Comparison of ENCODE assay signal across 24 cellular contexts in genomic region chr1:20071416-20071815, GRCh38. TPM values are rescaled to one million over a fixed set of nuclear protein-coding genes. Genes with fewer than 3 reads are reported as not detected.
A peak's percentile ranks its signal among the peaks of the same experiment; 100 is the strongest.
DNase-seq lines count a peak whose midpoint lies in the region; ATAC-seq and TF ChIP-seq lines count a peak whose summit lies in the region.
"Had no signal": no experiment of that assay in that cellular context is flagged by ENCODE, and none has a peak within 500 bp of the region (broad histone marks: within the 10 kb centered on the region; RNA-seq: fewer than 3 reads in every experiment).

No MANE protein-coding gene starts in this region.

- H3K4ac ChIP-seq in mesenchymal stem cell (ENCODE audit: low read depth in 1 of 2, low read length in 2 of 2) = no peak overlapping the region

- intact Hi-C loops in esophagus muscularis mucosa (cut with DNase I) (no loop called here), sigmoid colon (cut with DNase I) (loop anchor here (10.0 kb wide), 1 partner anchor 413 kb away; the partner anchor contains the start of gene CAMK2N1)
- intact Hi-C loops in activated CD4-positive, alpha-beta T cell treated with anti-CD3 and anti-CD28 coated beads, Interleukin-2, amount 10 ng/mL, durations not matched to agents 24 days and 14 days (cut with micrococcal nuclease) = no loop called here

- H3K27ac Mint-ChIP-seq in activated CD4-positive, alpha-beta T cell treated with anti-CD3 and anti-CD28 coated beads, Interleukin-2, amount 10 ng/mL, durations not matched to agents 24 days and 14 days = no peak overlapping the region
- H3K27ac Mint-ChIP-seq: HFFc6 had no signal

- H3K23ac ChIP-seq in mesenchymal stem cell (ENCODE audit: low read length in 2 of 2) = no peak overlapping the region

- no peak overlapping the region for H3K4me3 Mint-ChIP-seq in activated CD4-positive, alpha-beta T cell treated with anti-CD3 and anti-CD28 coated beads, Interleukin-2, amount 10 ng/mL, durations not matched to agents 24 days and 14 days
- H3K4me3 Mint-ChIP-seq: CD4-positive, alpha-beta memory T cell; H9; HFFc6 had no signal

- H2BK5ac ChIP-seq in mesenchymal stem cell (ENCODE audit: low read depth, low read length, poor library complexity, severe bottlenecking) = no peak overlapping the region

- no peaks in the 10 kb centered on the region for H3K36me3 Mint-ChIP-seq in activated CD4-positive, alpha-beta T cell treated with anti-CD3 and anti-CD28 coated beads, Interleukin-2, amount 10 ng/mL, durations not matched to agents 24 days and 14 days (ENCODE audit: low read depth)
- H3K36me3 Mint-ChIP-seq: CD4-positive, alpha-beta memory T cell had no signal

- H4K91ac ChIP-seq in mesenchymal stem cell (ENCODE audit: low read length) = no peak overlapping the region

- no peak overlapping the region for H3K4me2 ChIP-seq in mesenchymal stem cell (ENCODE audit: low read length, poor library complexity, severe bottlenecking)

- no peak for ATAC-seq in gastroesophageal sphincter

- no peak overlapping the region for H2AFZ ChIP-seq in mesenchymal stem cell (ENCODE audit: low read depth, low read length)
- H2AFZ ChIP-seq: GM23248 had no signal

- DNase-seq in esophagus muscularis mucosa (ENCODE audit: extremely low spot score) (peak; percentile 57), mesenchymal stem cell (no peak), sigmoid colon (peak; percentile 64)
- DNase-seq in activated CD4-positive, alpha-beta T cell treated with anti-CD3 and anti-CD28 coated beads, Interleukin-2, amount 10 ng/mL, durations not matched to agents 24 days and 14 days = no peak
- DNase-seq in effector memory CD4-positive, alpha-beta T cell = no peak
- DNase-seq in activated naive CD4-positive, alpha-beta T cell treated with anti-CD3 and anti-CD28 coated beads, Interleukin-2, amount 50 U/mL, for 16 hours = no peak
- DNase-seq: ACHN; Caco-2; CD4-positive, alpha-beta memory T cell; GM23248; H9; HFFc6; Karpas-422; MV-4-11; NCI-H1105 treated with DMSO at 0.1 percent for 48 hours; NCI-H2081 treated with DMSO at 0.1 percent for 48 hours; NCI-H2171 treated with DMSO at 0.1 percent for 48 hours; NCI-H446; NCI-H526; OCI-M1 had no signal

- no peaks in the 10 kb centered on the region for H3K27me3 ChIP-seq in esophagus muscularis mucosa
- no peaks in the 10 kb centered on the region for H3K27me3 ChIP-seq in gastroesophageal sphincter
- H3K27me3 ChIP-seq in mesenchymal stem cell (ENCODE audit: control insufficient read depth in 1 of 2, insufficient read depth in 1 of 2, low read length in 2 of 2) = no peaks in the 10 kb centered on the region
- H3K27me3 ChIP-seq in sigmoid colon = no peaks in the 10 kb centered on the region
- no peaks in the 10 kb centered on the region for H3K27me3 ChIP-seq in effector memory CD4-positive, alpha-beta T cell (replicated peaks; ENCODE audit: control insufficient read depth, insufficient read depth, low read length, poor library complexity, severe bottlenecking)
- H3K27me3 ChIP-seq: BLaER1 had no signal

- H3K36me3 ChIP-seq in esophagus muscularis mucosa (peaks cover 0 to 13% (median 0%) of the 10 kb centered on the region in 4 donors), gastroesophageal sphincter (no peaks in the 10 kb centered on the region), mesenchymal stem cell (ENCODE audit: control insufficient read depth in 1 of 2, insufficient read depth in 2 of 2, low read depth in 1 of 2, low read length in 2 of 2) (peaks cover 0 to under 1% of the 10 kb centered on the region in 2 experiments), sigmoid colon (no peaks in the 10 kb centered on the region)
- H3K36me3 ChIP-seq in effector memory CD4-positive, alpha-beta T cell (ENCODE audit: control insufficient read depth, insufficient read depth, low read length) = no peaks in the 10 kb centered on the region
- H3K36me3 ChIP-seq: BLaER1 had no signal

- TF ChIP-seq POLR2A in esophagus muscularis mucosa (IDR thresholded peaks at IDR 0.05; ENCODE audit: low read depth) (no peak), gastroesophageal sphincter (IDR thresholded peaks at IDR 0.05) (no peak), sigmoid colon (IDR thresholded peaks at IDR 0.05) (no peak)

- H3K27ac ChIP-seq in esophagus muscularis mucosa (replicated peaks in 1 of 4) (peak overlapping the region; percentile 75 to 87 (median 84)), gastroesophageal sphincter (peak overlapping the region; percentile 77 to 94 (median 84)), mesenchymal stem cell (ENCODE audit: low read length, poor library complexity, severe bottlenecking) (no peak overlapping the region), sigmoid colon (peak overlapping the region; percentile 84 to 90 (median 85))
- H3K27ac ChIP-seq in effector memory CD4-positive, alpha-beta T cell (ENCODE audit: insufficient read depth, low read length, poor library complexity, severe bottlenecking) = no peak overlapping the region
- H3K27ac ChIP-seq: BLaER1, GM23248 had no signal

- H3K4me1 Mint-ChIP-seq in activated CD4-positive, alpha-beta T cell treated with anti-CD3 and anti-CD28 coated beads, Interleukin-2, amount 10 ng/mL, durations not matched to agents 24 days and 14 days = no peaks in the 10 kb centered on the region
- H3K4me1 Mint-ChIP-seq: CD4-positive, alpha-beta memory T cell had no signal

- no peak overlapping the region for H2BK12ac ChIP-seq in mesenchymal stem cell (ENCODE audit: low read length in 2 of 2)

- no peak overlapping the region for H2AK5ac ChIP-seq in mesenchymal stem cell (ENCODE audit: low read length, severe bottlenecking)

- no peak for TF ChIP-seq EP300 in esophagus muscularis mucosa (IDR thresholded peaks at IDR 0.05)
- no peak for TF ChIP-seq EP300 in gastroesophageal sphincter (IDR thresholded peaks at IDR 0.05)
- TF ChIP-seq EP300 in sigmoid colon (IDR thresholded peaks at IDR 0.05) = no peak

- H2BK15ac ChIP-seq in mesenchymal stem cell (ENCODE audit: low read depth, poor library complexity, severe bottlenecking) = no peak overlapping the region

- no peak overlapping the region for H3K14ac ChIP-seq in mesenchymal stem cell (ENCODE audit: low read length in 2 of 2)

- H3K79me1 ChIP-seq in mesenchymal stem cell (replicated peaks; ENCODE audit: low read length, poor library complexity, severe bottlenecking) = no peaks in the 10 kb centered on the region

- peak overlapping the region; percentile 46 to 56 (median 52) for H3K4me3 ChIP-seq in esophagus muscularis mucosa
- H3K4me3 ChIP-seq in gastroesophageal sphincter = peak overlapping the region; percentile 54 to 72
- peak overlapping the region in 1 of 2 experiments; percentile 78 for H3K4me3 ChIP-seq in mesenchymal stem cell (ENCODE audit: insufficient read depth in 1 of 2, low read depth in 1 of 2, low read length in 2 of 2)
- peak overlapping the region in 3 of 4 donors; percentile 44 to 50 (median 47) for H3K4me3 ChIP-seq in sigmoid colon
- no peak overlapping the region for H3K4me3 ChIP-seq in effector memory CD4-positive, alpha-beta T cell (ENCODE audit: insufficient read depth, low read depth, low read length, poor library complexity, severe bottlenecking)
- H3K4me3 ChIP-seq: BLaER1, GM23248 had no signal

- peaks cover 7% of the 10 kb centered on the region for H3K27me3 Mint-ChIP-seq in activated CD4-positive, alpha-beta T cell treated with anti-CD3 and anti-CD28 coated beads, Interleukin-2, amount 10 ng/mL, durations not matched to agents 24 days and 14 days

- H2BK120ac ChIP-seq in mesenchymal stem cell (ENCODE audit: low read depth, low read length) = no peak overlapping the region

- H3K9me3 ChIP-seq in esophagus muscularis mucosa (no peaks in the 10 kb centered on the region), gastroesophageal sphincter (no peaks in the 10 kb centered on the region), mesenchymal stem cell (ENCODE audit: control insufficient read depth, low read length) (no peaks in the 10 kb centered on the region), sigmoid colon (no peaks in the 10 kb centered on the region)
- H3K9me3 ChIP-seq in effector memory CD4-positive, alpha-beta T cell (ENCODE audit: control insufficient read depth, low read length) = no peaks in the 10 kb centered on the region
- H3K9me3 ChIP-seq: BLaER1, Caco-2 had no signal

- WGBS in esophagus muscularis mucosa = 76% methylated on average over 6 of the region's 6 CpGs
- whole genome bisulfite sequencing in gastroesophageal sphincter (ENCODE audit: low coverage in 1 of 2), 2 donors = 96 to 100% methylated on average over 1 to 4 of the region's 6 CpGs
- 86% methylated on average over 6 of the region's 6 CpGs for WGBS in mesenchymal stem cell
- 90% methylated on average over 6 of the region's 6 CpGs for WGBS in sigmoid colon, 2 donors

- peaks cover 42 to 61% (median 49%) of the 10 kb centered on the region in 4 donors for H3K4me1 ChIP-seq in esophagus muscularis mucosa
- peaks cover 3 to 73% (median 6%) of the 10 kb centered on the region in 3 donors for H3K4me1 ChIP-seq in gastroesophageal sphincter
- no peaks in the 10 kb centered on the region for H3K4me1 ChIP-seq in mesenchymal stem cell (ENCODE audit: control insufficient read depth, insufficient read depth, low read depth, low read length)
- H3K4me1 ChIP-seq in sigmoid colon = peaks cover 0 to 42% (median 38%) of the 10 kb centered on the region in 4 donors
- no peaks in the 10 kb centered on the region for H3K4me1 ChIP-seq in effector memory CD4-positive, alpha-beta T cell (ENCODE audit: control insufficient read depth, insufficient read depth, low read length, poor library complexity, severe bottlenecking)
- H3K4me1 ChIP-seq: Caco-2 had no signal

- no peaks in the 10 kb centered on the region for H3K9me3 Mint-ChIP-seq in activated CD4-positive, alpha-beta T cell treated with anti-CD3 and anti-CD28 coated beads, Interleukin-2, amount 10 ng/mL, durations not matched to agents 24 days and 14 days
- H3K9me3 Mint-ChIP-seq: CD4-positive, alpha-beta memory T cell; H9; HFFc6 had no signal

- H3K18ac ChIP-seq in mesenchymal stem cell (ENCODE audit: low read depth in 1 of 2, low read length in 2 of 2) = no peak overlapping the region

- no peak overlapping the region for H4K8ac ChIP-seq in mesenchymal stem cell (ENCODE audit: low read length)

- peak overlapping the region; percentile 78 for H3K9ac ChIP-seq in mesenchymal stem cell (ENCODE audit: low read length)
- H3K9ac ChIP-seq: BLaER1, GM23248 had no signal

- TF ChIP-seq CTCF in esophagus muscularis mucosa (IDR thresholded peaks at IDR 0.05) (no peak), gastroesophageal sphincter (IDR thresholded peaks at IDR 0.05) (no peak), sigmoid colon (IDR thresholded peaks at IDR 0.05) (no peak)

RNA-seq across cellular contexts. Expression of gene PLA2G5, which starts 1.4 kb away (rescaled TPM):
- total RNA-seq in esophagus muscularis mucosa (10 to 100 TPM; 17.7 to 46.2 (median 28.4) TPM), gastroesophageal sphincter (10 to 100 TPM in 3 of 4 donors, 1 to 10 TPM in 1; 8.8 to 47.1 (median 23.4) TPM), sigmoid colon (10 to 100 TPM; 18.6 to 45.4 (median 30.5) TPM)
- not detected for polyA plus RNA-seq in mesenchymal stem cell (2013, experiment 1 of 2)
- polyA plus RNA-seq in mesenchymal stem cell (2013, experiment 2 of 2) = not detected
- 1 to 10 TPM in 2 of 3 donors, under 1 TPM in 1; 0.69 to 5.4 (median 2.4) TPM for polyA plus RNA-seq in sigmoid colon
- not detected in 2 replicates for total RNA-seq in activated CD4-positive, alpha-beta T cell treated with anti-CD3 and anti-CD28 coated beads, Interleukin-2, amount 10 ng/mL, durations not matched to agents 24 days and 14 days
- total RNA-seq: Caco-2; CD4-positive, alpha-beta memory T cell; G401; GM23248; H9; HFFc6 had no signal
- polyA plus RNA-seq: CD4-positive, alpha-beta memory T cell had no signal

RNA-seq across cellular contexts. Expression of gene PLA2G2D, which starts 47.9 kb away (rescaled TPM):
- total RNA-seq in esophagus muscularis mucosa = not detected
- total RNA-seq in gastroesophageal sphincter = not detected
- polyA plus RNA-seq in mesenchymal stem cell (2013, experiment 1 of 2) = not detected
- not detected for polyA plus RNA-seq in mesenchymal stem cell (2013, experiment 2 of 2)
- under 1 TPM in 1 of 4 donors, not detected in 3; 0.16 TPM for total RNA-seq in sigmoid colon
- polyA plus RNA-seq in sigmoid colon = 1 to 10 TPM in 1 of 3 donors, not detected in 2; 8.6 TPM
- total RNA-seq in activated CD4-positive, alpha-beta T cell treated with anti-CD3 and anti-CD28 coated beads, Interleukin-2, amount 10 ng/mL, durations not matched to agents 24 days and 14 days = not detected in 2 replicates
- total RNA-seq: Caco-2; CD4-positive, alpha-beta memory T cell; G401; GM23248; H9; HFFc6; M059J had no signal
- polyA plus RNA-seq: GM23248 had no signal

Comparison
In these comparisons a context has a peak if more than half of its experiments do, and no peak if none do; other contexts are left out.
1. DNase-seq: peak in esophagus muscularis mucosa (single experiment) and sigmoid colon (single experiment); none in mesenchymal stem cell (single experiment), activated CD4-positive, alpha-beta T cell treated with anti-CD3 and anti-CD28 coated beads, Interleukin-2, amount 10 ng/mL, durations not matched to agents 24 days and 14 days (single experiment), effector memory CD4-positive, alpha-beta T cell (0 of 3) and activated naive CD4-positive, alpha-beta T cell treated with anti-CD3 and anti-CD28 coated beads, Interleukin-2, amount 50 U/mL, for 16 hours (single experiment).
2. H3K27ac ChIP-seq: peak in esophagus muscularis mucosa (4 of 4), gastroesophageal sphincter (4 of 4) and sigmoid colon (4 of 4); none in mesenchymal stem cell (single experiment) and effector memory CD4-positive, alpha-beta T cell (single experiment).